Comparison of ENCODE assay signal across 29 cellular contexts in genomic region chr17:50190278-50191069, GRCh38. TPM values are rescaled to one million over a fixed set of nuclear protein-coding genes. Genes with fewer than 3 reads are reported as not detected.
DNase-seq lines count a peak whose midpoint lies in the region; ATAC-seq and TF ChIP-seq lines count a peak whose summit lies in the region.
"Had no signal": no experiment of that assay in that cellular context is flagged by ENCODE, and none has a peak within 500 bp of the region (broad histone marks: within the 10 kb centered on the region; RNA-seq: fewer than 3 reads in every experiment).

No MANE protein-coding gene starts in this region.

- TF ChIP-seq POLR2A in esophagus squamous epithelium (IDR thresholded peaks at IDR 0.05) (no peak), vagina (IDR thresholded peaks at IDR 0.05) (no peak), GM18505 (IDR thresholded peaks at IDR 0.05; ENCODE audit: borderline replicate concordance, extremely low read depth, insufficient read depth, insufficient read length) (no peak)

- H3K36me3 ChIP-seq in left ventricle myocardium inferior (peaks cover 96% of the 10 kb centered on the region), esophagus squamous epithelium (peaks cover 4 to 100% (median 7%) of the 10 kb centered on the region in 3 donors), rectal smooth muscle tissue (ENCODE audit: control insufficient read depth, insufficient read depth, low read length) (peaks cover 87% of the 10 kb centered on the region), vagina (peaks cover 0 to 82% of the 10 kb centered on the region in 2 donors), aorta (ENCODE audit: control insufficient read depth in 1 of 2, insufficient read depth in 2 of 2, low read length in 1 of 2) (peaks cover 0 to 7% of the 10 kb centered on the region in 2 donors)

- no peaks in the 10 kb centered on the region for H3K4me1 ChIP-seq in left ventricle myocardium inferior
- H3K4me1 ChIP-seq in esophagus squamous epithelium = peaks cover 0 to 25% (median 0%) of the 10 kb centered on the region in 3 donors
- peaks cover 7% of the 10 kb centered on the region for H3K4me1 ChIP-seq in rectal smooth muscle tissue (ENCODE audit: control insufficient read depth, insufficient read depth, low read length)
- H3K4me1 ChIP-seq in vagina = peaks cover 88% of the 10 kb centered on the region
- no peaks in the 10 kb centered on the region for H3K4me1 ChIP-seq in aorta (ENCODE audit: control insufficient read depth in 1 of 2, insufficient read depth in 2 of 2, low read length in 2 of 2)
- H3K4me1 ChIP-seq: A549, foreskin keratinocyte had no signal

- peak; percentile 26 for DNase-seq in left ventricle myocardium superior
- no peak for DNase-seq in left ventricle myocardium inferior
- no peak for DNase-seq in esophagus squamous epithelium (lab: John Stamatoyannopoulos, UW)
- no peak for DNase-seq in vagina (ENCODE audit: extremely low spot score in 2 of 2)
- DNase-seq in aorta = no peak
- DNase-seq in GM13976 (ENCODE audit: low spot score) = no peak
- DNase-seq: activated gamma-delta T cell treated with Interleukin-2 at 50 U/mL for 16 hours; activated T-cell treated with anti-CD3 and anti-CD28 coated beads, Interleukin-2, amount 50 U/mL, for 1 hour; C1 segment of cervical spinal cord; dorsolateral prefrontal cortex; foreskin keratinocyte; H7; hypothalamus; MV-4-11; NCI-H1694 treated with DMSO at 0.1 percent for 48 hours; NCI-H748 treated with DMSO at 0.1 percent for 48 hours; nephron progenitor cell; stimulated activated CD4-positive, alpha-beta T cell treated with anti-CD3 and anti-CD28 coated beads, Interleukin-2, amount 100 ng/mL, for 24 hours; stimulated activated naive CD4-positive, alpha-beta T cell; trophoblast cell had no signal

- ATAC-seq in left ventricle myocardium superior (no peak), aorta (ENCODE audit: low FRiP score) (no peak), GM18505 (IDR thresholded peaks at IDR 0.05; ENCODE audit: unreplicated experiment) (no peak)
- ATAC-seq: A549; activated CD4-positive, CD25-positive, alpha-beta regulatory T cell treated with anti-CD3 and anti-CD28 coated beads, Interleukin-2, amount 50 U/mL, for 24 hours; foreskin keratinocyte had no signal

- H3K27ac ChIP-seq in left ventricle myocardium inferior (replicated peaks) = no peak overlapping the region
- H3K27ac ChIP-seq in esophagus squamous epithelium = peak overlapping the region in 3 of 4 donors; percentile 30 to 46 (median 36)
- H3K27ac ChIP-seq in rectal smooth muscle tissue (ENCODE audit: low read depth, low read length) = peak overlapping the region; percentile 19
- peak overlapping the region; percentile 97 for H3K27ac ChIP-seq in vagina
- H3K27ac ChIP-seq in aorta (ENCODE audit: low read depth in 1 of 2, low read length in 2 of 2) = peak overlapping the region in 1 of 2 donors; percentile 6
- H3K27ac ChIP-seq: A549, cardiac muscle cell, dorsolateral prefrontal cortex, foreskin keratinocyte, KMS-11 had no signal

- intact Hi-C loops in left ventricle myocardium superior (cut with micrococcal nuclease) = no loop called here
- intact Hi-C loops in left ventricle myocardium inferior (cut with micrococcal nuclease) = no loop called here
- intact Hi-C loops in esophagus squamous epithelium (cut with DNase I) = no loop called here
- intact Hi-C loops in vagina (cut with DNase I) = no loop called here
- intact Hi-C loops in aorta (cut with DNase I) = loop anchor here in 1 of 2 donors (10.0 kb wide), 1 partner anchor 46 kb away; no protein-coding TSS in a partner anchor

- in situ Hi-C loops in GM13976 (cut with MboI; ENCODE audit: low sequenced_read_pairs, unreplicated experiment) = loop anchor here (10.0 kb wide), 1 partner anchor 104 kb away; no protein-coding TSS in a partner anchor

- H3K27me3 ChIP-seq in left ventricle myocardium inferior (ENCODE audit: low read depth) = no peaks in the 10 kb centered on the region
- H3K27me3 ChIP-seq in esophagus squamous epithelium = no peaks in the 10 kb centered on the region
- H3K27me3 ChIP-seq in rectal smooth muscle tissue (ENCODE audit: control insufficient read depth, insufficient read depth, low read length) = no peaks in the 10 kb centered on the region
- no peaks in the 10 kb centered on the region for H3K27me3 ChIP-seq in vagina
- H3K27me3 ChIP-seq in aorta (ENCODE audit: control insufficient read depth in 1 of 2, insufficient read depth in 2 of 2, low read length in 1 of 2) = no peaks in the 10 kb centered on the region
- H3K27me3 ChIP-seq: cardiac muscle cell, dorsolateral prefrontal cortex, foreskin keratinocyte had no signal

- H3K9ac ChIP-seq in rectal smooth muscle tissue (ENCODE audit: low read length) = no peak overlapping the region
- H3K9ac ChIP-seq: KMS-11 had no signal

- 76 to 84% methylated on average over 8 to 9 of the region's 15 CpGs for WGBS in esophagus squamous epithelium, 2 donors
- 64 to 70% methylated on average over 15 of the region's 15 CpGs for WGBS in aorta, 2 donors

- H3K4me3 ChIP-seq in left ventricle myocardium inferior = no peak overlapping the region
- H3K4me3 ChIP-seq in esophagus squamous epithelium = no peak overlapping the region
- no peak overlapping the region for H3K4me3 ChIP-seq in rectal smooth muscle tissue (ENCODE audit: low read length)
- no peak overlapping the region for H3K4me3 ChIP-seq in vagina
- H3K4me3 ChIP-seq in aorta (ENCODE audit: low read length in 2 of 2) = no peak overlapping the region
- H3K4me3 ChIP-seq: A549, cardiac muscle cell, dorsolateral prefrontal cortex had no signal

- TF ChIP-seq CTCF in left ventricle myocardium inferior (IDR thresholded peaks at IDR 0.05; ENCODE audit: borderline replicate concordance) (no peak), esophagus squamous epithelium (IDR thresholded peaks at IDR 0.05) (no peak), vagina (IDR thresholded peaks at IDR 0.05) (no peak), GM13976 (IDR thresholded peaks at IDR 0.05; ENCODE audit: borderline replicate concordance, control extremely low read depth, extremely low read depth, insufficient read depth, missing control alignments) (no peak)

- H3K9me3 ChIP-seq in left ventricle myocardium inferior (replicated peaks) (no peaks in the 10 kb centered on the region), esophagus squamous epithelium (no peaks in the 10 kb centered on the region), vagina (no peaks in the 10 kb centered on the region), aorta (ENCODE audit: control insufficient read depth, low read length) (no peaks in the 10 kb centered on the region)
- H3K9me3 ChIP-seq: A549 had no signal

RNA-seq across cellular contexts. Expression of gene COL1A1, which starts 11.0 kb away (rescaled TPM):
- total RNA-seq in left ventricle myocardium superior (26.8 TPM), left ventricle myocardium inferior (45.8 TPM), esophagus squamous epithelium (10 to 100 TPM; 12.4 to 20.8 (median 19.7) TPM), vagina (171 TPM), aorta (100 to 1,000 TPM; 400 to 948 TPM)
- 100 to 1,000 TPM in 1 of 2 donors, 10 to 100 TPM in 1; 70.2 to 391 TPM for polyA plus RNA-seq in aorta

RNA-seq across cellular contexts. Expression of gene SGCA, which starts 24.7 kb away (rescaled TPM):
- total RNA-seq in left ventricle myocardium superior (155 TPM), left ventricle myocardium inferior (137 TPM), esophagus squamous epithelium (10 to 100 TPM in 1 of 4 donors, 1 to 10 TPM in 3; 1.9 to 15.1 (median 6.9) TPM), vagina (2.2 TPM), aorta (10 to 100 TPM; 91.8 to 92.7 TPM)
- polyA plus RNA-seq in aorta = 100 to 1,000 TPM in 1 of 2 donors, 10 to 100 TPM in 1; 86.4 to 198 TPM
- total RNA-seq: endothelial cell of umbilical vein, foreskin keratinocyte, HT1080, mononuclear cell had no signal
- polyA plus RNA-seq: endothelial cell of umbilical vein, foreskin keratinocyte had no signal

RNA-seq across cellular contexts. Expression of gene PPP1R9B, which starts 40.0 kb away (rescaled TPM):
- total RNA-seq in left ventricle myocardium superior = 37.6 TPM
- total RNA-seq in left ventricle myocardium inferior = 33.0 TPM
- total RNA-seq in esophagus squamous epithelium = 10 to 100 TPM; 24.9 to 35.9 (median 28.2) TPM
- total RNA-seq in vagina = 37.6 TPM
- total RNA-seq in aorta = 10 to 100 TPM; 64.4 to 99.0 TPM
- 10 to 100 TPM; 20.3 to 26.1 TPM for polyA plus RNA-seq in aorta
